ENCODE assay signal across 1 cellular context in the genomic region with DNA sequence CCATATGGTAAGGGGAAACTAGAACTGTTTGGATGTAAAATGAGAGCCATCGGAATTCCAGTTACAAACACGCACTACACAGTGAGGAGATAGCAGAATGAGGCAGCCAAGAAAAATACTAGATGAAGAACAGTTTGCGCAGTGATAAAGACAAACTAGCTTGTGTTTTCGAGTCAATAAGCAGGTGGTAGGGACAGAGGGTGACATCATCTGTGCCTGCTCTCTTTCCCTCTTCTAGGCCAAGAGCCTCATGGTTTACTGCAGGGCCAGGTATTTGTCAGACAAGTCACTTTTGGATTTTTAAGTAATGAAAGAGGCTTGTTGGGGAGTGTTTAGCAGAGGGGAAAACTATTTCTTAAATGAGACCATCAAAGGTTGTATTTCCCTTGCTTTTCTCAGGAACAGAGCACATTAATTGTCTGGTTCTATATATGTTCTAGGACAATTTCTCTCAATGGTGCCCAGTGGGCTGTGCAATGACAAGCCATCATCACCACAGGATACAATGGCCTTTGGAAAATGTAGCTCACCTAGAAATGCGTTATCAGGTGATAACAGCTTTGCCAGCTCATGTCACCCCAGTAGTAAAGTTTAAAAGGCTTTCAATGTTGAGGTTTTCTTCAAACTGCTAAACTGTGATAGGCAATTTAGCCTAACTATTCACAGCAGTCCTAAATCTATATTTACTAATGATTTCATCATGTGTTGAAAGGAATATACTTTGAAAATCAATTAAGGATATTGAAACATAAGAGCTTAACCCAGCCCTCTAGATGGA.
TF ChIP-seq lines count a peak whose summit lies in the region.

No MANE protein-coding gene starts in this region.

TF ChIP-seq in H1, 55 proteins besides CTCF, POLR2A, EP300 and RAD21 (continued from another document):
- TF ChIP-seq SUZ12 (IDR thresholded peaks at IDR 0.05; ENCODE audit: low read length) (no peak), NANOG (IDR thresholded peaks at IDR 0.05; ENCODE audit: insufficient read depth, low read depth, low read length, poor library complexity, severe bottlenecking) (no peak), CREB1 (IDR thresholded peaks at IDR 0.05) (no peak), ATF3 (IDR thresholded peaks at IDR 0.05; ENCODE audit: insufficient read depth, low read depth, low read length) (no peak), SIX5 (IDR thresholded peaks at IDR 0.05; ENCODE audit: low read depth, low read length) (no peak), POLR2AphosphoS5 (IDR thresholded peaks at IDR 0.05; ENCODE audit: low read depth, low read length) (no peak), RBBP5 (IDR thresholded peaks at IDR 0.05; ENCODE audit: borderline replicate concordance, low read depth, low read length) (no peak), SP1 (IDR thresholded peaks at IDR 0.05; ENCODE audit: low read depth, low read length) (no peak), RFX5 (IDR thresholded peaks at IDR 0.05; ENCODE audit: borderline replicate concordance, low read depth, low read length) (no peak), GTF2F1 (IDR thresholded peaks at IDR 0.05; ENCODE audit: borderline replicate concordance, low read depth, low read length) (no peak), ASH2L (IDR thresholded peaks at IDR 0.05; ENCODE audit: low read length) (no peak), SAP30 (IDR thresholded peaks at IDR 0.05; ENCODE audit: insufficient read depth, insufficient replicate concordance, low read length) (no peak)
TF ChIP-seq in H1: peak in this region for 0.
